ENCODE assay signal across 1 cellular context in genomic region chr15:78358114-78358513, GRCh38.
A peak's percentile ranks its signal among the peaks of the same experiment; 100 is the strongest.
TF ChIP-seq lines count a peak whose summit lies in the region.

No MANE protein-coding gene starts in this region.

TF ChIP-seq in H1, 55 proteins besides CTCF, POLR2A, EP300 and RAD21 (continued from another document):
- TF ChIP-seq SP2 (IDR thresholded peaks at IDR 0.05; ENCODE audit: low read length) (peak; percentile 45; the same call in 1 of the 2 replicates), SP1 (IDR thresholded peaks at IDR 0.05; ENCODE audit: low read depth, low read length) (peak; percentile 84; the same call in 1 of the 2 replicates), TEAD4 (IDR thresholded peaks at IDR 0.05; ENCODE audit: low read depth, low read length) (0 out of 2 replicates have a peak, but pooled peaks have one; percentile 40), EZH2 (IDR thresholded peaks at IDR 0.05; ENCODE audit: low read depth, low read length, severe bottlenecking) (no peak), JUND (IDR thresholded peaks at IDR 0.05; ENCODE audit: low read length) (no peak), CHD2 (IDR thresholded peaks at IDR 0.05; ENCODE audit: low read length) (peak; percentile 64; the same call in 1 of the 2 replicates), CBX5 (IDR thresholded peaks at IDR 0.05; ENCODE audit: low read depth, low read length) (no peak), TBP (IDR thresholded peaks at IDR 0.05; ENCODE audit: low read depth, low read length) (no peak), GABPA (IDR thresholded peaks at IDR 0.05; ENCODE audit: borderline replicate concordance, insufficient read depth, low read length) (no peak)
